Comparison of ENCODE assay signal across 11 cellular contexts in genomic region chr11:3893311-3893710, GRCh38. TPM values are rescaled to one million over a fixed set of nuclear protein-coding genes. Genes with fewer than 3 reads are reported as not detected.
A peak's percentile ranks its signal among the peaks of the same experiment; 100 is the strongest.
DNase-seq lines count a peak whose midpoint lies in the region; ATAC-seq and TF ChIP-seq lines count a peak whose summit lies in the region.
"Had no signal": no experiment of that assay in that cellular context is flagged by ENCODE, and none has a peak within 500 bp of the region (broad histone marks: within the 10 kb centered on the region; RNA-seq: fewer than 3 reads in every experiment).

No MANE protein-coding gene starts in this region.

- peak; percentile 58 for ATAC-seq in left lobe of liver

- H3K27me3 ChIP-seq in ACC112 (ENCODE audit: insufficient read depth, low read length): no peaks in the 10 kb centered on the region
- no peaks in the 10 kb centered on the region for H3K27me3 ChIP-seq in osteoblast (ENCODE audit: insufficient read depth, low read length)

- H3K4me3 ChIP-seq in ACC112 (ENCODE audit: low read depth, low read length) (no peak overlapping the region), GM12864 (ENCODE audit: low read depth, low read length) (peak overlapping the region; percentile 45; the same call in 1 of the 2 replicates), osteoblast (ENCODE audit: insufficient read depth, low read length) (no peak overlapping the region)

- H3K4me1 ChIP-seq in ACC112 (ENCODE audit: control insufficient read depth, insufficient read depth, low read length, unreplicated experiment) (peaks cover 24% of the 10 kb centered on the region), osteoblast (ENCODE audit: insufficient read depth, low read length) (peaks cover 18% of the 10 kb centered on the region)

- H3K79me2 ChIP-seq in ACC112 (ENCODE audit: control insufficient read depth, insufficient read depth, low read length, unreplicated experiment) (peaks cover 14% of the 10 kb centered on the region), osteoblast (ENCODE audit: insufficient read depth, low read length) (peaks cover 29% of the 10 kb centered on the region)

- no peaks in the 10 kb centered on the region for H4K20me1 ChIP-seq in osteoblast (ENCODE audit: insufficient read depth, low read length)

- H3K36me3 ChIP-seq in ACC112 (ENCODE audit: insufficient read depth, low read length) (no peaks in the 10 kb centered on the region), osteoblast (ENCODE audit: insufficient read depth, low read length) (no peaks in the 10 kb centered on the region)

- no peak overlapping the region for H3K4me2 ChIP-seq in osteoblast (ENCODE audit: insufficient read depth, low read length)

- H3K27ac ChIP-seq in ACC112 (ENCODE audit: low read depth, low read length): peak overlapping the region; percentile 80; the same call in 1 of the 2 replicates
- H3K27ac ChIP-seq in osteoblast (ENCODE audit: low read depth, low read length): no peak overlapping the region

- no peak overlapping the region for H2AFZ ChIP-seq in ACC112 (ENCODE audit: low read length, unreplicated experiment)
- no peak overlapping the region for H2AFZ ChIP-seq in osteoblast (ENCODE audit: low read length)

- H3K9me3 ChIP-seq in osteoblast (ENCODE audit: low read depth, low read length): no peaks in the 10 kb centered on the region

- TF ChIP-seq CTCF in GM12864 (IDR thresholded peaks at IDR 0.05; ENCODE audit: low read depth, low read length, missing control alignments) (no peak), osteoblast (IDR thresholded peaks at IDR 0.05; ENCODE audit: extremely low read depth, low read depth, low read length) (no peak)

- DNase-seq in GM12864 (ENCODE audit: low read depth) (no peak), NAMALWA (ENCODE audit: low spot score) (peak; percentile 34), left lobe of liver (ENCODE audit: low spot score) (no peak), DMS79 (lab: John Stamatoyannopoulos, UW) (no peak), GM03348 (ENCODE audit: low spot score) (no peak), NCI-H1105 treated with DMSO at 0.1 percent for 48 hours (lab: John Stamatoyannopoulos, UW) (no peak), osteoblast (ENCODE audit: insufficient read length, low spot score, missing footprints) (no peak)
- DNase-seq: amniotic stem cell, C1 segment of cervical spinal cord, left cardiac atrium had no signal

RNA-seq across cellular contexts. Expression of gene STIM1, which starts 37.8 kb away (rescaled TPM):
- total RNA-seq in left lobe of liver (45.9 TPM), osteoblast (57.5 and 57.9 TPM in 2 replicates)

RNA-seq across cellular contexts. Expression of gene RHOG, which starts 52.6 kb away (rescaled TPM):
- 15.5 TPM for total RNA-seq in left lobe of liver
- total RNA-seq in osteoblast: 13.3 and 17.0 TPM in 2 replicates
